20 cellular contexts compared by ENCODE assay signal in the genomic region with DNA sequence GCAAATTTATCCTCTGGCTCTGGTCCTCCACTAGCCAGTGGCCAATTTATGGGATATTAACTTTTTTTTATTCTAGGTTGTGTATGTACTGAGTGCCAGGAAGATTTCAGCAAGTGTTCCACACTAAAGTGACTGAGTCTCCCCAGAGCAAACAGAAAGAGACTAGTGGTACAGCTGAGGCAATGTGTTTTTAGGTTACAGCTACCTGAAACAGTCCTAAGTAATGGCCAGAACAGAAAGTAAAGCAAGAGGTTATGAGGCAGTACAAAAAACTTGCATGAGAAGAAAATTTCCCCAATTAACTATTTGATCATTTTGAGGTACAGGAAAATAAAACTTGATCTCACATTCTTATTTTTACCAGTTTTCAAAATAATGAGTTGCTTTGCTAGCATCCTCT. TPM values are rescaled to one million over a fixed set of nuclear protein-coding genes. Genes with fewer than 3 reads are reported as not detected.
DNase-seq lines count a peak whose midpoint lies in the region; ATAC-seq, FAIRE-seq and TF ChIP-seq lines count a peak whose summit lies in the region.
"Had no signal": no experiment of that assay in that cellular context is flagged by ENCODE, and none has a peak within 500 bp of the region (broad histone marks: within the 10 kb centered on the region; RNA-seq: fewer than 3 reads in every experiment).

No MANE protein-coding gene starts in this region.

- H3K4me3 ChIP-seq in GM12878 = no peak overlapping the region
- H3K4me3 ChIP-seq: A549, K562 had no signal

- H4K20me1 ChIP-seq in GM12878 (ENCODE audit: control insufficient read depth, insufficient read depth) = no peaks in the 10 kb centered on the region

- POLR2A ChIA-PET in GM12878 (lab: Charles Lee) = interaction anchor here (0.6 to 0.8 kb wide), 3 partner anchors 12 to 1571 kb away, joined by 3 to 6 read pairs (median 3); no protein-coding TSS in a partner anchor
- POLR2A ChIA-PET in RWPE1 (lab: Yijun Ruan, JAX; ENCODE audit: low non-redundant PET) = no interaction called here

- no peaks in the 10 kb centered on the region for H3K27me3 ChIP-seq in GM12878 (replicated peaks in 1 of 2; ENCODE audit: control insufficient read depth in 2 of 2, insufficient read depth in 2 of 2, low read length in 1 of 2)

- H3K9ac ChIP-seq in GM12878 (ENCODE audit: control insufficient read depth, insufficient read depth, low read length) = no peak overlapping the region

- TF ChIP-seq EP300 in GM12878 (IDR thresholded peaks at IDR 0.05; ENCODE audit: borderline replicate concordance in 1 of 2, control insufficient read depth in 1 of 2, low read depth in 2 of 2, low read length in 2 of 2) = no peak

- no peak overlapping the region for H2AFZ ChIP-seq in GM12878 (ENCODE audit: control insufficient read depth, low read depth, low read length)

- ATAC-seq in GM18498 (IDR thresholded peaks at IDR 0.05; ENCODE audit: unreplicated experiment) (peak; percentile 50), GM21390 (IDR thresholded peaks at IDR 0.05; ENCODE audit: unreplicated experiment) (peak; percentile 45), HG02678 (IDR thresholded peaks at IDR 0.05; ENCODE audit: unreplicated experiment) (peak; percentile 30), GM12878 (peak; percentile 78)
- ATAC-seq: A549, K562 had no signal

- intact Hi-C loops in GM12878 (cut with micrococcal nuclease; ENCODE audit: unreplicated experiment) = loop anchor here (2.0 to 5.0 kb wide), 3 partner anchors 24 to 824 kb away; a partner anchor contains a TSS

- H3K27ac ChIP-seq in GM12878 (ENCODE audit: control insufficient read depth, insufficient read depth) = peak overlapping the region; percentile 49; the same call in 1 of the 2 replicates
- no peak overlapping the region for H3K27ac ChIP-seq in RWPE1
- H3K27ac ChIP-seq: A549, C4-2B, HL-60 had no signal

- H3K4me1 ChIP-seq in GM12878 (ENCODE audit: control insufficient read depth, insufficient read depth, low read length) = peaks cover 23% of the 10 kb centered on the region
- H3K4me1 ChIP-seq: A549 had no signal

- in situ Hi-C loops in GM12878 (cut with MboI) = no loop called here

- RAD21 ChIA-PET in GM12878 (lab: Charles Lee; ENCODE audit: unreplicated experiment) = interaction anchor here (0.9 to 5.4 kb wide), 7 partner anchors 8 to 811 kb away, joined by 3 to 28 read pairs (median 3); a partner anchor contains a TSS

- no peak for FAIRE-seq in GM12878 (lab: Jason Lieb, UNC)
- FAIRE-seq: A549, GM12892, H54, K562 had no signal

- no peaks in the 10 kb centered on the region for H3K79me2 ChIP-seq in GM12878 (ENCODE audit: control insufficient read depth, insufficient read depth, low read length)

- no peak for TF ChIP-seq RAD21 in GM12878 (IDR thresholded peaks at IDR 0.05; ENCODE audit: insufficient read depth, low read depth, low read length)

- no TSS peak for BruUV-seq in GM12878 (replicated peaks; lab: Mats Ljungman, UMichigan)

- TF ChIP-seq POLR2A in GM12878 (IDR thresholded peaks at IDR 0.05; ENCODE audit: low read depth, low read length) = no peak

- no peaks in the 10 kb centered on the region; the same call in 2 of the 3 replicates for H3K9me3 ChIP-seq in GM12878 (replicated peaks; ENCODE audit: control insufficient read depth, insufficient read depth, low read length)
- H3K9me3 ChIP-seq: A549 had no signal

- SMC1A ChIA-PET in GM12878 (lab: Charles Lee; ENCODE audit: uncharacterized antibody, unreplicated experiment) = interaction anchor here (0.7 to 6.1 kb wide), 11 partner anchors 8 to 1086 kb away, joined by 3 to 51 read pairs (median 5); a partner anchor contains a TSS

- no peak overlapping the region; the same call in 1 of the 2 replicates for H3K4me2 ChIP-seq in GM12878 (ENCODE audit: control insufficient read depth, insufficient read depth)
- H3K4me2 ChIP-seq: A549 had no signal

- DNase-seq in GM12878 (ENCODE audit: low read depth, low spot score) = no peak
- no peak for DNase-seq in mucosa of gallbladder (ENCODE audit: low spot score)
- no peak for DNase-seq in RWPE1 (ENCODE audit: low spot score)
- no peak for DNase-seq in activated CD4-positive, alpha-beta T cell treated with anti-CD3 and anti-CD28 coated beads, Interleukin-2, amount 50 U/mL, for 48 hours
- DNase-seq: COR-L47, DMS153, NCI-H1092 treated with DMSO at 0.1 percent for 48 hours, NCI-H1694, NCI-H345, NCI-H69 had no signal

- no peaks in the 10 kb centered on the region for H3K36me3 ChIP-seq in GM12878 (ENCODE audit: control insufficient read depth in 2 of 2, insufficient read depth in 2 of 2, low read length in 1 of 2)

- CTCF ChIA-PET in GM12878 (lab: Yijun Ruan, JAX) = interaction anchor here (0.8 to 2.6 kb wide), 8 partner anchors 8 to 823 kb away, joined by 3 to 15 read pairs (median 4); a partner anchor contains a TSS
- CTCF ChIA-PET in RWPE1 (lab: Yijun Ruan, JAX) = interaction anchor here (0.6 kb wide), 1 partner anchor 23 kb away, joined by 4 read pairs; no protein-coding TSS in a partner anchor

- TF ChIP-seq CTCF in GM12878 (IDR thresholded peaks at IDR 0.05 in 2 of 3, conservative IDR thresholded peaks at IDR 0.05 in 1 of 3; ENCODE audit: control insufficient read depth in 2 of 3, extremely low read depth in 1 of 3, insufficient read depth in 1 of 3, low read depth in 3 of 3, low read length in 3 of 3) (no peak), RWPE1 (conservative IDR thresholded peaks at IDR 0.05; ENCODE audit: low read depth) (no peak)

TF ChIP-seq in GM12878, 131 proteins besides CTCF, POLR2A, EP300 and RAD21 (continues in another document):
- TF ChIP-seq, protein P1, sequence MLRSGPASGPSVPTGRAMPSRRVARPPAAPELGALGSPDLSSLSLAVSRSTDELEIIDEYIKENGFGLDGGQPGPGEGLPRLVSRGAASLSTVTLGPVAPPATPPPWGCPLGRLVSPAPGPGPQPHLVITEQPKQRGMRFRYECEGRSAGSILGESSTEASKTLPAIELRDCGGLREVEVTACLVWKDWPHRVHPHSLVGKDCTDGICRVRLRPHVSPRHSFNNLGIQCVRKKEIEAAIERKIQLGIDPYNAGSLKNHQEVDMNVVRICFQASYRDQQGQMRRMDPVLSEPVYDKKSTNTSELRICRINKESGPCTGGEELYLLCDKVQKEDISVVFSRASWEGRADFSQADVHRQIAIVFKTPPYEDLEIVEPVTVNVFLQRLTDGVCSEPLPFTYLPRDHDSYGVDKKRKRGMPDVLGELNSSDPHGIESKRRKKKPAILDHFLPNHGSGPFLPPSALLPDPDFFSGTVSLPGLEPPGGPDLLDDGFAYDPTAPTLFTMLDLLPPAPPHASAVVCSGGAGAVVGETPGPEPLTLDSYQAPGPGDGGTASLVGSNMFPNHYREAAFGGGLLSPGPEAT (IDR thresholded peaks at IDR 0.05; ENCODE audit: low read depth) = no peak

RNA-seq across cellular contexts. Expression of a gene that starts 31.2 kb away (rescaled TPM):
- 0.19 and 0.71 TPM in 2 replicates for total RNA-seq in GM12878 (2013; cell fraction: nucleolus; rRNA removed)
- total RNA-seq in GM12878 (2014; rRNA removed) (0.38 and 0.68 TPM in 2 replicates), GM12878 (2014; rRNA removed; fragmentation: Illumina TruSeq; extraction: Trizol) (0.32 and 0.67 TPM in 2 replicates), GM12878 (2021) (1.5 and 1.6 TPM in 2 replicates), mucosa of gallbladder (4.1 TPM)
- polyA plus RNA-seq in GM12878 (2011; ENCODE audit: low read depth) = not detected
- polyA plus RNA-seq in GM12878 (2011; rRNA removed) (0.11 and 0.13 TPM in 2 replicates), GM12878 (2014; fragmentation: Illumina TruSeq; extraction: Trizol) (0.50 and 2.1 TPM in 2 replicates), GM12878 (2014; fragmentation: Nextera tagmentation; extraction: Ambion mirVana) (under 1 TPM; 0.18 to 0.29 TPM), GM12878 (2014; rRNA removed) (1.0 and 1.6 TPM in 2 replicates), GM12878 (2016; fragmentation: Nextera tagmentation; extraction: Ambion mirVana) (under 1 TPM; 0.09 to 0.29 TPM)
- polyA plus RNA-seq in GM12878 (2011; cell fraction: cytosol; rRNA removed) = 0.07 and 0.21 TPM in 2 replicates
- polyA plus RNA-seq in GM12878 (2011; cell fraction: nucleus; rRNA removed) = 0.35 and 0.39 TPM in 2 replicates
- 0.15 TPM in 1 of 2 replicates, not detected in the other for polyA plus RNA-seq in GM12878 (2012)
- not detected in 2 replicates for polyA minus RNA-seq in GM12878 (2011; rRNA and poly(A)+ RNA removed)
- polyA minus RNA-seq in GM12878 (2011; cell fraction: cytosol; rRNA and poly(A)+ RNA removed) = not detected in 2 replicates
- polyA minus RNA-seq in GM12878 (2011; cell fraction: nucleus; rRNA and poly(A)+ RNA removed) = 0.12 TPM in 1 of 2 replicates, not detected in the other
- polyA plus RNA-seq: K562 had no signal

RNA-seq across cellular contexts. Expression of a gene that starts 38.0 kb away (rescaled TPM):
- total RNA-seq in GM12878 (2013; cell fraction: nucleolus; rRNA removed) = 0.78 and 0.84 TPM in 2 replicates
- total RNA-seq in GM12878 (2014; rRNA removed) = 1.5 and 1.6 TPM in 2 replicates
- 2.3 TPM in 2 replicates for total RNA-seq in GM12878 (2014; rRNA removed; fragmentation: Illumina TruSeq; extraction: Trizol)
- total RNA-seq in GM12878 (2021) = 3.4 and 4.2 TPM in 2 replicates
- not detected for polyA plus RNA-seq in GM12878 (2011; ENCODE audit: low read depth)
- polyA plus RNA-seq in GM12878 (2011; rRNA removed) = 0.87 and 1.6 TPM in 2 replicates
- 0.45 and 0.62 TPM in 2 replicates for polyA plus RNA-seq in GM12878 (2011; cell fraction: cytosol; rRNA removed)
- polyA plus RNA-seq in GM12878 (2011; cell fraction: nucleus; rRNA removed) = 0.54 and 1.7 TPM in 2 replicates
- not detected in 2 replicates for polyA plus RNA-seq in GM12878 (2012)
- 2.6 and 3.0 TPM in 2 replicates for polyA plus RNA-seq in GM12878 (2014; fragmentation: Illumina TruSeq; extraction: Trizol)
- 1 to 10 TPM; 1.1 to 1.7 TPM for polyA plus RNA-seq in GM12878 (2014; fragmentation: Nextera tagmentation; extraction: Ambion mirVana)
- polyA plus RNA-seq in GM12878 (2014; rRNA removed) = 5.0 and 7.4 TPM in 2 replicates
- polyA plus RNA-seq in GM12878 (2016; fragmentation: Nextera tagmentation; extraction: Ambion mirVana) = 1 to 10 TPM; 1.2 to 1.3 TPM
- polyA minus RNA-seq in GM12878 (2011; rRNA and poly(A)+ RNA removed) = 0.73 and 0.82 TPM in 2 replicates
- polyA minus RNA-seq in GM12878 (2011; cell fraction: cytosol; rRNA and poly(A)+ RNA removed) = 0.53 and 1.2 TPM in 2 replicates
- 2.2 and 3.3 TPM in 2 replicates for polyA minus RNA-seq in GM12878 (2011; cell fraction: nucleus; rRNA and poly(A)+ RNA removed)
- 0.12 TPM for total RNA-seq in mucosa of gallbladder
- total RNA-seq: SK-MEL-5 had no signal
